Comparison of ENCODE assay signal across 1 cellular context in genomic region chr3:23479615-23480323, GRCh38.
TF ChIP-seq lines count a peak whose summit lies in the region.

No MANE protein-coding gene starts in this region.

TF ChIP-seq in H1, 55 proteins besides CTCF, POLR2A, EP300 and RAD21:
- TF ChIP-seq TAF7 (optimal IDR thresholded peaks at IDR 0.05; ENCODE audit: borderline replicate concordance, low read depth, low read length), result no peak
- no peak for TF ChIP-seq CBX8 (IDR thresholded peaks at IDR 0.05; ENCODE audit: borderline replicate concordance, low read depth, low read length)
- TF ChIP-seq TAF1 (IDR thresholded peaks at IDR 0.05; ENCODE audit: low read depth, low read length), result no peak
- no peak for TF ChIP-seq ASH2L (IDR thresholded peaks at IDR 0.05; ENCODE audit: low read length)
- no peak for TF ChIP-seq NANOG (IDR thresholded peaks at IDR 0.05; ENCODE audit: insufficient read depth, low read depth, low read length, poor library complexity, severe bottlenecking)
- TF ChIP-seq TCF12 (IDR thresholded peaks at IDR 0.05; ENCODE audit: low read depth, low read length), result no peak
- TF ChIP-seq MAX (IDR thresholded peaks at IDR 0.05), result no peak
- TF ChIP-seq SIN3A (conservative IDR thresholded peaks at IDR 0.05 in 1 of 2, IDR thresholded peaks at IDR 0.05 in 1 of 2; ENCODE audit: low read depth in 1 of 2, low read length in 2 of 2), result no peak
- no peak for TF ChIP-seq POU5F1 (IDR thresholded peaks at IDR 0.05; ENCODE audit: low read depth, low read length)
- no peak for TF ChIP-seq EZH2 (IDR thresholded peaks at IDR 0.05; ENCODE audit: low read depth, low read length, severe bottlenecking)
- TF ChIP-seq TBP (IDR thresholded peaks at IDR 0.05; ENCODE audit: low read depth, low read length), result no peak
- TF ChIP-seq SIX5 (IDR thresholded peaks at IDR 0.05; ENCODE audit: low read depth, low read length), result no peak
- TF ChIP-seq ZNF274 (IDR thresholded peaks at IDR 0.05; ENCODE audit: borderline replicate concordance, extremely low read depth, low read length), result no peak
- TF ChIP-seq HDAC2 (IDR thresholded peaks at IDR 0.05; ENCODE audit: borderline replicate concordance in 1 of 2, low read depth in 2 of 2, low read length in 2 of 2), result no peak
- TF ChIP-seq, protein P1, sequence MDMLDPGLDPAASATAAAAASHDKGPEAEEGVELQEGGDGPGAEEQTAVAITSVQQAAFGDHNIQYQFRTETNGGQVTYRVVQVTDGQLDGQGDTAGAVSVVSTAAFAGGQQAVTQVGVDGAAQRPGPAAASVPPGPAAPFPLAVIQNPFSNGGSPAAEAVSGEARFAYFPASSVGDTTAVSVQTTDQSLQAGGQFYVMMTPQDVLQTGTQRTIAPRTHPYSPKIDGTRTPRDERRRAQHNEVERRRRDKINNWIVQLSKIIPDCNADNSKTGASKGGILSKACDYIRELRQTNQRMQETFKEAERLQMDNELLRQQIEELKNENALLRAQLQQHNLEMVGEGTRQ (IDR thresholded peaks at IDR 0.05; ENCODE audit: low read length), result no peak
- no peak for TF ChIP-seq SP1 (IDR thresholded peaks at IDR 0.05; ENCODE audit: low read depth, low read length)
- no peak for TF ChIP-seq RNF2 (IDR thresholded peaks at IDR 0.05; ENCODE audit: borderline replicate concordance, low read depth, low read length, missing control alignments, poor library complexity, severe bottlenecking)
- TF ChIP-seq SIRT6 (IDR thresholded peaks at IDR 0.05; ENCODE audit: low read length), result no peak
- no peak for TF ChIP-seq JUND (IDR thresholded peaks at IDR 0.05; ENCODE audit: low read length)
- TF ChIP-seq PHF8 (conservative IDR thresholded peaks at IDR 0.05; ENCODE audit: low read depth, low read length), result no peak
TF ChIP-seq in H1: peak in this region for 0.
